ENCODE assay signal across 30 cellular contexts in the genomic region with DNA sequence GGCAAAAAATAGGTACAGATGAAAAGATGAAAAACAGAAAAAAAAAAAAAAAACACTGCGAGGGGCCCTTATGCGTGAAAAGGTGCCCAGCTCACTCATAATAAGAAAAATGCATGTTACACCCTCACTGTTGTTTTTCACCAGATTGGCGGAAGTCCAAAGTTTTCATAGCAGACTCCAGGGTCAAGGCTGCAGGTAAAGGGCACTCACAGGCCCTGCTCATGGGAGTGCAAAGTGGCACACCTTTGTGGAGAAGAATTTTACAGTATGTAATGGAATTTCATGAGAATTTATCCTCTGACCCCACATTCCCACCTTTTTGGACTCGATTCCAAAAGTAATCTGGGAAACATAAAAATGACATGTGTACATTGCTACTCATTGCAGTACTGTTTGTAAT.
"Had no signal": no experiment of that assay in that cellular context is flagged by ENCODE, and none has a peak within 500 bp of the region (broad histone marks: within the 10 kb centered on the region; RNA-seq: fewer than 3 reads in every experiment).

No MANE protein-coding gene starts in this region.

- H3K9me3 ChIP-seq: adrenal gland, body of pancreas, esophagus squamous epithelium, gastroesophageal sphincter had no signal

- H3K27ac ChIP-seq: adrenal gland, body of pancreas, epithelial cell of prostate, esophagus squamous epithelium, gastroesophageal sphincter had no signal

- FAIRE-seq: colon had no signal

- H3K4me1 ChIP-seq: adrenal gland, gastroesophageal sphincter had no signal

- H3K27me3 ChIP-seq: adrenal gland, body of pancreas, esophagus squamous epithelium, gastroesophageal sphincter had no signal

- H3K4me3 ChIP-seq: adrenal gland, body of pancreas, esophagus squamous epithelium, gastroesophageal sphincter had no signal

- DNase-seq: activated CD4-positive, alpha-beta memory T cell treated with anti-CD3 and anti-CD28 coated beads for 36 hours; activated CD4-positive, alpha-beta T cell treated with anti-CD3 and anti-CD28 coated beads for 36 hours; activated CD4-positive, alpha-beta T cell treated with anti-CD3 and anti-CD28 coated beads, Interleukin-2, amount 10 ng/mL, durations not matched to agents 24 days and 14 days; activated CD4-positive, CD25-positive, alpha-beta regulatory T cell; activated CD4-positive, CD25-positive, alpha-beta regulatory T cell treated with anti-CD3 and anti-CD28 coated beads, Interleukin-2, amount 50 U/mL, for 72 hours; activated CD8-positive, alpha-beta memory T cell treated with anti-CD3 and anti-CD28 coated beads, Interleukin-2, amount 10 ng/mL, durations not matched to agents 7 days and 5 days; activated CD8-positive, alpha-beta memory T cell treated with anti-CD3 and anti-CD28 coated beads, Interleukin-2, amount 50 U/mL, for 4 hours; activated CD8-positive, alpha-beta T cell treated with anti-CD3 and anti-CD28 coated beads, Interleukin-2, amount 10 ng/mL, durations not matched to agents 7 days and 5 days; activated effector memory CD4-positive, alpha-beta T cell treated with anti-CD3 and anti-CD28 coated beads, Interleukin-2, amount 50 U/mL, for 16 hours; activated naive CD4-positive, alpha-beta T cell treated with anti-CD3 and anti-CD28 coated beads for 36 hours; activated naive CD8-positive, alpha-beta T cell treated with anti-CD3 and anti-CD28 coated beads for 36 hours; activated naive CD8-positive, alpha-beta T cell treated with anti-CD3 and anti-CD28 coated beads, Interleukin-2, amount 50 U/mL, for 24 hours; activated T-cell treated with anti-CD3 and anti-CD28 coated beads, Interleukin-2, amount 50 U/mL, for 1 hour; activated T-cell treated with anti-CD3 and anti-CD28 coated beads, Interleukin-2, amount 50 U/mL, for 48 hours; adrenal gland; amygdala; aorta; caudate nucleus; cortex of kidney; dermis blood vessel endothelial cell; effector CD4-positive, alpha-beta T cell; effector memory CD8-positive, alpha-beta T cell; esophagus squamous epithelium; foreskin melanocyte; T-cell; T1000 had no signal

- ATAC-seq: activated CD4-positive, alpha-beta T cell treated with anti-CD3 and anti-CD28 coated beads for 36 hours; activated CD8-positive, alpha-beta memory T cell treated with anti-CD3 and anti-CD28 coated beads, Interleukin-2, amount 10 ng/mL, durations not matched to agents 7 days and 5 days; activated CD8-positive, alpha-beta T cell treated with anti-CD3 and anti-CD28 coated beads, Interleukin-2, amount 10 ng/mL, durations not matched to agents 7 days and 5 days; activated naive CD8-positive, alpha-beta T cell treated with anti-CD3 and anti-CD28 coated beads, Interleukin-2, amount 50 U/mL, for 24 hours; body of pancreas; effector memory CD8-positive, alpha-beta T cell; gastroesophageal sphincter; T-cell had no signal

- H3K36me3 ChIP-seq: adrenal gland, esophagus squamous epithelium, gastroesophageal sphincter had no signal
